ENCODE assay signal across 13 cellular contexts in genomic region chr16:22787456-22788189, GRCh38. TPM values are rescaled to one million over a fixed set of nuclear protein-coding genes. Genes with fewer than 3 reads are reported as not detected.
DNase-seq lines count a peak whose midpoint lies in the region; ATAC-seq and TF ChIP-seq lines count a peak whose summit lies in the region.
"Had no signal": no experiment of that assay in that cellular context is flagged by ENCODE, and none has a peak within 500 bp of the region (broad histone marks: within the 10 kb centered on the region; RNA-seq: fewer than 3 reads in every experiment).

No MANE protein-coding gene starts in this region.

- no peak overlapping the region for H3K4me3 ChIP-seq in skeletal muscle cell (ENCODE audit: low read depth, low read length)
- no peak overlapping the region for H3K4me3 ChIP-seq in CD8-positive, alpha-beta T cell (ENCODE audit: low read depth, low read length)
- H3K4me3 ChIP-seq: right atrium auricular region had no signal

- H3K9me3 ChIP-seq in CD8-positive, alpha-beta T cell (ENCODE audit: low read length), result no peaks in the 10 kb centered on the region
- H3K9me3 ChIP-seq: right atrium auricular region had no signal

- H3K27me3 ChIP-seq in CD8-positive, alpha-beta T cell (ENCODE audit: insufficient read depth, low read length), result no peaks in the 10 kb centered on the region
- H3K27me3 ChIP-seq: right atrium auricular region had no signal

- H3K9me3 Mint-ChIP-seq in CD8-positive, alpha-beta T cell, result no peaks in the 10 kb centered on the region
- H3K9me3 Mint-ChIP-seq in endothelial cell (ENCODE audit: unreplicated experiment), result no peaks in the 10 kb centered on the region

- POLR2A ChIA-PET in CD8-positive, alpha-beta T cell (lab: Charles Lee), result no interaction called here

- ATAC-seq in GM18502 (IDR thresholded peaks at IDR 0.05; ENCODE audit: poor library complexity, unreplicated experiment), result no peak
- no peak for ATAC-seq in CD8-positive, alpha-beta T cell

- intact Hi-C loops in CD8-positive, alpha-beta T cell (cut with DNase I, micrococcal nuclease), result no loop called here

- H3K27ac ChIP-seq in CD8-positive, alpha-beta T cell (ENCODE audit: low read depth, low read length), result no peak overlapping the region
- H3K27ac ChIP-seq: right atrium auricular region had no signal

- CTCF ChIA-PET in CD8-positive, alpha-beta T cell (lab: Charles Lee), result no interaction called here

- no peaks in the 10 kb centered on the region for H3K36me3 Mint-ChIP-seq in CD8-positive, alpha-beta T cell
- no peaks in the 10 kb centered on the region for H3K36me3 Mint-ChIP-seq in endothelial cell (ENCODE audit: low read depth, unreplicated experiment)
- H3K36me3 Mint-ChIP-seq: stimulated activated naive B cell treated with anti-CD40 and anti-IgM and Interleukin-4, amounts not matched to agents 10 μg/mL and 1 μg/mL and 100 μg/mL, for 72 hours had no signal

- H3K27ac Mint-ChIP-seq in CD8-positive, alpha-beta T cell, result no peak overlapping the region
- no peak overlapping the region for H3K27ac Mint-ChIP-seq in endothelial cell (ENCODE audit: unreplicated experiment)
- H3K27ac Mint-ChIP-seq: stimulated activated naive B cell treated with anti-CD40 and anti-IgM and Interleukin-4, amounts not matched to agents 10 μg/mL and 1 μg/mL and 100 μg/mL, for 72 hours had no signal

- H3K4me1 ChIP-seq in CD8-positive, alpha-beta T cell (ENCODE audit: insufficient read depth, low read length), result no peaks in the 10 kb centered on the region
- H3K4me1 ChIP-seq: right atrium auricular region had no signal

- DNase-seq in GM03348 (ENCODE audit: low spot score) (peak; percentile 77), NOMO-1 treated with DMSO at 0.1 percent for 48 hours (lab: John Stamatoyannopoulos, UW; ENCODE audit: unreplicated experiment) (peak; percentile 87), epidermal melanocyte (ENCODE audit: insufficient read length, low spot score) (peak; percentile 78), skeletal muscle cell (ENCODE audit: low read depth) (peak; percentile 14), endothelial cell (ENCODE audit: low spot score) (no peak)
- no peak for DNase-seq in CD8-positive, alpha-beta T cell
- DNase-seq: cerebellar nuclear complex; H9; NCI-H82; stimulated activated naive B cell treated with anti-CD40 and anti-IgM and Interleukin-4, amounts not matched to agents 10 μg/mL and 1 μg/mL and 100 μg/mL, for 72 hours had no signal

- no peak overlapping the region for H3K4me3 Mint-ChIP-seq in CD8-positive, alpha-beta T cell
- no peak overlapping the region for H3K4me3 Mint-ChIP-seq in endothelial cell (ENCODE audit: unreplicated experiment)
- H3K4me3 Mint-ChIP-seq: H9; stimulated activated naive B cell treated with anti-CD40 and anti-IgM and Interleukin-4, amounts not matched to agents 10 μg/mL and 1 μg/mL and 100 μg/mL, for 72 hours had no signal

- no peaks in the 10 kb centered on the region for H3K36me3 ChIP-seq in CD8-positive, alpha-beta T cell (ENCODE audit: insufficient read depth, low read length)
- H3K36me3 ChIP-seq: right atrium auricular region had no signal

- no peak for TF ChIP-seq CTCF in CD8-positive, alpha-beta T cell (IDR thresholded peaks at IDR 0.05)
- TF ChIP-seq CTCF in endothelial cell (IDR thresholded peaks at IDR 0.05; ENCODE audit: unreplicated experiment), result no peak

- peaks cover 10% of the 10 kb centered on the region for H3K27me3 Mint-ChIP-seq in CD8-positive, alpha-beta T cell (ENCODE audit: low read depth)
- peaks cover 2% of the 10 kb centered on the region for H3K27me3 Mint-ChIP-seq in endothelial cell (ENCODE audit: unreplicated experiment)

- H3K4me1 Mint-ChIP-seq in CD8-positive, alpha-beta T cell (ENCODE audit: low read depth), result peaks cover 5% of the 10 kb centered on the region
- H3K4me1 Mint-ChIP-seq in endothelial cell (ENCODE audit: unreplicated experiment), result peaks cover 24% of the 10 kb centered on the region
- H3K4me1 Mint-ChIP-seq: stimulated activated naive B cell treated with anti-CD40 and anti-IgM and Interleukin-4, amounts not matched to agents 10 μg/mL and 1 μg/mL and 100 μg/mL, for 72 hours had no signal

RNA-seq across cellular contexts. Expression of gene HS3ST2, which starts 26.3 kb away (rescaled TPM):
- total RNA-seq in CD8-positive, alpha-beta T cell, result not detected
- 2.7 TPM for total RNA-seq in endothelial cell (ENCODE audit: unreplicated experiment)
- total RNA-seq: activated CD8-positive, alpha-beta memory T cell treated with anti-CD3 and anti-CD28 coated beads for 36 hours had no signal

Comparison
In these comparisons a context has a peak if more than half of its experiments do, and no peak if none do; other contexts are left out.
1. DNase-seq: peak in GM03348 (single experiment), NOMO-1 treated with DMSO at 0.1 percent for 48 hours (single experiment), epidermal melanocyte (single experiment) and skeletal muscle cell (single experiment); none in CD8-positive, alpha-beta T cell (0 of 7) and endothelial cell (single experiment).